ENCODE assay signal across 1 cellular context in genomic region chr15:75675579-75676404, GRCh38.
TF ChIP-seq lines count a peak whose summit lies in the region.

No MANE protein-coding gene starts in this region.

TF ChIP-seq in HepG2, 621 proteins besides CTCF, POLR2A, EP300 and RAD21 (continues in another document):
- no peak for TF ChIP-seq DPF2 (CRISPR knock-in tag; IDR thresholded peaks at IDR 0.05; ENCODE audit: borderline replicate concordance, low read depth)
- TF ChIP-seq ZSCAN20 (CRISPR knock-in tag; IDR thresholded peaks at IDR 0.05; ENCODE audit: borderline replicate concordance): no peak
- TF ChIP-seq SYNCRIP (IDR thresholded peaks at IDR 0.05; ENCODE audit: insufficient read depth, low read depth, low read length): no peak
- 0 out of 2 replicates have a peak, but pooled peaks have one; percentile 16 for TF ChIP-seq ZSCAN31 (CRISPR knock-in tag; IDR thresholded peaks at IDR 0.05; ENCODE audit: low read depth)
- TF ChIP-seq AGO2 (optimal IDR thresholded peaks at IDR 0.05; ENCODE audit: low read depth, low read length): no peak
- no peak for TF ChIP-seq U2AF2 (IDR thresholded peaks at IDR 0.05; ENCODE audit: low read depth, low read length)
- no peak for TF ChIP-seq EHMT2 (IDR thresholded peaks at IDR 0.05; ENCODE audit: borderline replicate concordance, low read depth, low read length)
- TF ChIP-seq CREM (IDR thresholded peaks at IDR 0.05): no peak
- TF ChIP-seq CREM (CRISPR knock-in tag; IDR thresholded peaks at IDR 0.05): no peak
- peak; percentile 15; the same call in 1 of the 2 replicates for TF ChIP-seq ZBTB38 (CRISPR knock-in tag; IDR thresholded peaks at IDR 0.05)
- no peak for TF ChIP-seq NFE2 (CRISPR knock-in tag; IDR thresholded peaks at IDR 0.05)
- no peak for TF ChIP-seq ZNF34 (CRISPR knock-in tag; IDR thresholded peaks at IDR 0.05; ENCODE audit: borderline replicate concordance)
- TF ChIP-seq ZNF274 (CRISPR knock-in tag; IDR thresholded peaks at IDR 0.05): 0 out of 2 replicates have a peak, but pooled peaks have one; percentile 25
- TF ChIP-seq ZNF891 (CRISPR knock-in tag; IDR thresholded peaks at IDR 0.05): peak; percentile 58; the same call in 1 of the 2 replicates
- no peak for TF ChIP-seq CBX1 (IDR thresholded peaks at IDR 0.05; ENCODE audit: low read depth)
- no peak for TF ChIP-seq THYN1 (CRISPR knock-in tag; IDR thresholded peaks at IDR 0.05; ENCODE audit: borderline replicate concordance, low read depth)
- TF ChIP-seq DNMT1 (CRISPR knock-in tag; IDR thresholded peaks at IDR 0.05): no peak
- TF ChIP-seq ZNF691 (CRISPR knock-in tag; IDR thresholded peaks at IDR 0.05; ENCODE audit: borderline replicate concordance, low read depth): 0 out of 2 replicates have a peak, but pooled peaks have one; percentile 27
- peak; percentile 85 for TF ChIP-seq HNRNPL (IDR thresholded peaks at IDR 0.05; ENCODE audit: low read depth, low read length)
- TF ChIP-seq KLF15 (CRISPR knock-in tag; IDR thresholded peaks at IDR 0.05; ENCODE audit: borderline replicate concordance): no peak
- no peak for TF ChIP-seq SMAD9 (CRISPR knock-in tag; IDR thresholded peaks at IDR 0.05)
- no peak for TF ChIP-seq SOX5 (CRISPR knock-in tag; IDR thresholded peaks at IDR 0.05; ENCODE audit: borderline replicate concordance)
- TF ChIP-seq DR1 (CRISPR knock-in tag; IDR thresholded peaks at IDR 0.05): 0 out of 2 replicates have a peak, but pooled peaks have one; percentile 16
- TF ChIP-seq RBM39 (IDR thresholded peaks at IDR 0.05; ENCODE audit: low read depth, low read length, poor library complexity, severe bottlenecking): peak; percentile 54
- no peak for TF ChIP-seq ZNF572 (CRISPR knock-in tag; IDR thresholded peaks at IDR 0.05)
- no peak for TF ChIP-seq AHDC1 (CRISPR knock-in tag; IDR thresholded peaks at IDR 0.05; ENCODE audit: borderline replicate concordance)
- no peak for TF ChIP-seq SNAPC2 (CRISPR knock-in tag; IDR thresholded peaks at IDR 0.05)
- peak; percentile 32; the same call in 1 of the 2 replicates for TF ChIP-seq HOXA3 (CRISPR knock-in tag; IDR thresholded peaks at IDR 0.05)
- TF ChIP-seq MAX (IDR thresholded peaks at IDR 0.05): 0 out of 2 replicates have a peak, but pooled peaks have one; percentile 26
- peak; percentile 77; the same call in 1 of the 2 replicates for TF ChIP-seq ZNF777 (CRISPR knock-in tag; IDR thresholded peaks at IDR 0.05)
- TF ChIP-seq ZFX (CRISPR knock-in tag; IDR thresholded peaks at IDR 0.05; ENCODE audit: low read depth): peak; percentile 52; the same call in 1 of the 2 replicates
- TF ChIP-seq, protein P1, sequence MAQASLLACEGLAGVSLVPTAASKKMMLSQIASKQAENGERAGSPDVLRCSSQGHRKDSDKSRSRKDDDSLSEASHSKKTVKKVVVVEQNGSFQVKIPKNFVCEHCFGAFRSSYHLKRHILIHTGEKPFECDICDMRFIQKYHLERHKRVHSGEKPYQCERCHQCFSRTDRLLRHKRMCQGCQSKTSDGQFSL (CRISPR knock-in tag; IDR thresholded peaks at IDR 0.05): 0 out of 2 replicates have a peak, but pooled peaks have one; percentile 38
- TF ChIP-seq BRD4 (CRISPR knock-in tag; IDR thresholded peaks at IDR 0.05): 0 out of 2 replicates have a peak, but pooled peaks have one; percentile 25
- no peak for TF ChIP-seq ZNF350 (CRISPR knock-in tag; IDR thresholded peaks at IDR 0.05; ENCODE audit: borderline replicate concordance, low read depth)
- TF ChIP-seq MIER2 (CRISPR knock-in tag; IDR thresholded peaks at IDR 0.05): no peak
- TF ChIP-seq SP1 (IDR thresholded peaks at IDR 0.05): no peak
- TF ChIP-seq SP1 (CRISPR knock-in tag; IDR thresholded peaks at IDR 0.05): no peak
- TF ChIP-seq MAZ (IDR thresholded peaks at IDR 0.05; ENCODE audit: borderline replicate concordance, low read depth, low read length): no peak
- no peak for TF ChIP-seq MAZ (CRISPR knock-in tag; IDR thresholded peaks at IDR 0.05; ENCODE audit: low read depth)
- TF ChIP-seq MYC (CRISPR knock-in tag; IDR thresholded peaks at IDR 0.05; ENCODE audit: borderline replicate concordance): peak; percentile 35; the same call in 1 of the 2 replicates
- TF ChIP-seq ZNF652 (CRISPR knock-in tag; IDR thresholded peaks at IDR 0.05; ENCODE audit: borderline replicate concordance, low read depth): no peak
- no peak for TF ChIP-seq ZMYM4 (CRISPR knock-in tag; IDR thresholded peaks at IDR 0.05)
- 0 out of 2 replicates have a peak, but pooled peaks have one; percentile 70 for TF ChIP-seq FOXO4 (CRISPR knock-in tag; conservative IDR thresholded peaks at IDR 0.05)
- TF ChIP-seq, protein P2, sequence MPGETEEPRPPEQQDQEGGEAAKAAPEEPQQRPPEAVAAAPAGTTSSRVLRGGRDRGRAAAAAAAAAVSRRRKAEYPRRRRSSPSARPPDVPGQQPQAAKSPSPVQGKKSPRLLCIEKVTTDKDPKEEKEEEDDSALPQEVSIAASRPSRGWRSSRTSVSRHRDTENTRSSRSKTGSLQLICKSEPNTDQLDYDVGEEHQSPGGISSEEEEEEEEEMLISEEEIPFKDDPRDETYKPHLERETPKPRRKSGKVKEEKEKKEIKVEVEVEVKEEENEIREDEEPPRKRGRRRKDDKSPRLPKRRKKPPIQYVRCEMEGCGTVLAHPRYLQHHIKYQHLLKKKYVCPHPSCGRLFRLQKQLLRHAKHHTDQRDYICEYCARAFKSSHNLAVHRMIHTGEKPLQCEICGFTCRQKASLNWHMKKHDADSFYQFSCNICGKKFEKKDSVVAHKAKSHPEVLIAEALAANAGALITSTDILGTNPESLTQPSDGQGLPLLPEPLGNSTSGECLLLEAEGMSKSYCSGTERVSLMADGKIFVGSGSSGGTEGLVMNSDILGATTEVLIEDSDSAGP (CRISPR knock-in tag; IDR thresholded peaks at IDR 0.05; ENCODE audit: borderline replicate concordance): peak; percentile 15; the same call in 1 of the 2 replicates
- TF ChIP-seq STAG1 (CRISPR knock-in tag; IDR thresholded peaks at IDR 0.05): 0 out of 2 replicates have a peak, but pooled peaks have one; percentile 8
- no peak for TF ChIP-seq LRRFIP1 (CRISPR knock-in tag; conservative IDR thresholded peaks at IDR 0.05)
- TF ChIP-seq HDAC2 (CRISPR knock-in tag; IDR thresholded peaks at IDR 0.05): no peak
- peak; percentile 50 for TF ChIP-seq HNF4A (CRISPR knock-in tag; IDR thresholded peaks at IDR 0.05)
- TF ChIP-seq CEBPB (IDR thresholded peaks at IDR 0.05; ENCODE audit: borderline replicate concordance, low read depth, low read length): peak; percentile 11; the same call in 1 of the 2 replicates
- no peak for TF ChIP-seq LCORL (IDR thresholded peaks at IDR 0.05)
- no peak for TF ChIP-seq LCORL (CRISPR knock-in tag; IDR thresholded peaks at IDR 0.05)
- TF ChIP-seq, protein P3, sequence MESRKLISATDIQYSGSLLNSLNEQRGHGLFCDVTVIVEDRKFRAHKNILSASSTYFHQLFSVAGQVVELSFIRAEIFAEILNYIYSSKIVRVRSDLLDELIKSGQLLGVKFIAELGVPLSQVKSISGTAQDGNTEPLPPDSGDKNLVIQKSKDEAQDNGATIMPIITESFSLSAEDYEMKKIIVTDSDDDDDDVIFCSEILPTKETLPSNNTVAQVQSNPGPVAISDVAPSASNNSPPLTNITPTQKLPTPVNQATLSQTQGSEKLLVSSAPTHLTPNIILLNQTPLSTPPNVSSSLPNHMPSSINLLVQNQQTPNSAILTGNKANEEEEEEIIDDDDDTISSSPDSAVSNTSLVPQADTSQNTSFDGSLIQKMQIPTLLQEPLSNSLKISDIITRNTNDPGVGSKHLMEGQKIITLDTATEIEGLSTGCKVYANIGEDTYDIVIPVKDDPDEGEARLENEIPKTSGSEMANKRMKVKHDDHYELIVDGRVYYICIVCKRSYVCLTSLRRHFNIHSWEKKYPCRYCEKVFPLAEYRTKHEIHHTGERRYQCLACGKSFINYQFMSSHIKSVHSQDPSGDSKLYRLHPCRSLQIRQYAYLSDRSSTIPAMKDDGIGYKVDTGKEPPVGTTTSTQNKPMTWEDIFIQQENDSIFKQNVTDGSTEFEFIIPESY (CRISPR knock-in tag; IDR thresholded peaks at IDR 0.05): peak; percentile 95
- no peak for TF ChIP-seq CAMTA2 (CRISPR knock-in tag; IDR thresholded peaks at IDR 0.05; ENCODE audit: borderline replicate concordance)
- TF ChIP-seq, protein P4, sequence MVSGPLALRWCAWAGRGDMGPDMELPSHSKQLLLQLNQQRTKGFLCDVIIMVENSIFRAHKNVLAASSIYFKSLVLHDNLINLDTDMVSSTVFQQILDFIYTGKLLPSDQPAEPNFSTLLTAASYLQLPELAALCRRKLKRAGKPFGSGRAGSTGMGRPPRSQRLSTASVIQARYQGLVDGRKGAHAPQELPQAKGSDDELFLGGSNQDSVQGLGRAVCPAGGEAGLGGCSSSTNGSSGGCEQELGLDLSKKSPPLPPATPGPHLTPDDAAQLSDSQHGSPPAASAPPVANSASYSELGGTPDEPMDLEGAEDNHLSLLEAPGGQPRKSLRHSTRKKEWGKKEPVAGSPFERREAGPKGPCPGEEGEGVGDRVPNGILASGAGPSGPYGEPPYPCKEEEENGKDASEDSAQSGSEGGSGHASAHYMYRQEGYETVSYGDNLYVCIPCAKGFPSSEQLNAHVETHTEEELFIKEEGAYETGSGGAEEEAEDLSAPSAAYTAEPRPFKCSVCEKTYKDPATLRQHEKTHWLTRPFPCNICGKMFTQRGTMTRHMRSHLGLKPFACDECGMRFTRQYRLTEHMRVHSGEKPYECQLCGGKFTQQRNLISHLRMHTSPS (CRISPR knock-in tag; IDR thresholded peaks at IDR 0.05; ENCODE audit: low read depth): peak; percentile 86
